ENCODE assay signal across 1 cellular context in genomic region chr1:58782308-58783089, GRCh38.
TF ChIP-seq lines count a peak whose summit lies in the region.

No MANE protein-coding gene starts in this region.

TF ChIP-seq in HepG2, 621 proteins besides CTCF, POLR2A, EP300 and RAD21 (continued from another document and continues in another):
- TF ChIP-seq BRF2 (CRISPR knock-in tag; IDR thresholded peaks at IDR 0.05), result peak; percentile 51; the same call in 1 of the 2 replicates
- peak; percentile 48; the same call in 1 of the 2 replicates for TF ChIP-seq ISL2 (CRISPR knock-in tag; IDR thresholded peaks at IDR 0.05)
- TF ChIP-seq ZSCAN29 (CRISPR knock-in tag; conservative IDR thresholded peaks at IDR 0.05), result peak; percentile 97
- TF ChIP-seq ZNF704 (CRISPR knock-in tag; IDR thresholded peaks at IDR 0.05; ENCODE audit: borderline replicate concordance), result no peak
- 0 out of 2 replicates have a peak, but pooled peaks have one; percentile 27 for TF ChIP-seq MTF1 (CRISPR knock-in tag; IDR thresholded peaks at IDR 0.05)
- peak; percentile 66; the same call in 1 of the 2 replicates for TF ChIP-seq TMF1 (CRISPR knock-in tag; IDR thresholded peaks at IDR 0.05; ENCODE audit: low read depth)
- TF ChIP-seq ARNTL (CRISPR knock-in tag; IDR thresholded peaks at IDR 0.05), result no peak
- TF ChIP-seq ZNF879 (CRISPR knock-in tag; IDR thresholded peaks at IDR 0.05), result no peak
- TF ChIP-seq ZNF580 (CRISPR knock-in tag; IDR thresholded peaks at IDR 0.05; ENCODE audit: borderline replicate concordance, low read depth), result 0 out of 2 replicates have a peak, but pooled peaks have one; percentile 27
- no peak for TF ChIP-seq PBX2 (CRISPR knock-in tag; IDR thresholded peaks at IDR 0.05)
- 0 out of 2 replicates have a peak, but pooled peaks have one; percentile 11 for TF ChIP-seq GTF3A (CRISPR knock-in tag; conservative IDR thresholded peaks at IDR 0.05)
- peak; percentile 82; the same call in 1 of the 2 replicates for TF ChIP-seq KDM5B (CRISPR knock-in tag; IDR thresholded peaks at IDR 0.05; ENCODE audit: borderline replicate concordance)
- TF ChIP-seq BATF2 (CRISPR knock-in tag; IDR thresholded peaks at IDR 0.05), result peak; percentile 69; the same call in 1 of the 2 replicates
- TF ChIP-seq RNF2 (conservative IDR thresholded peaks at IDR 0.05; ENCODE audit: low read depth), result 0 out of 2 replicates have a peak, but pooled peaks have one; percentile 37
- peak; percentile 57; the same call in 1 of the 2 replicates for TF ChIP-seq CENPT (CRISPR knock-in tag; IDR thresholded peaks at IDR 0.05; ENCODE audit: low read depth)
- no peak for TF ChIP-seq HIVEP1 (CRISPR knock-in tag; IDR thresholded peaks at IDR 0.05)
- TF ChIP-seq SPEN (CRISPR knock-in tag; IDR thresholded peaks at IDR 0.05; ENCODE audit: low read depth), result peak; percentile 15; the same call in 1 of the 2 replicates
- TF ChIP-seq ZBTB40 (IDR thresholded peaks at IDR 0.05), result no peak
- 0 out of 2 replicates have a peak, but pooled peaks have one; percentile 19 for TF ChIP-seq ZBTB40 (CRISPR knock-in tag; IDR thresholded peaks at IDR 0.05)
- peak; percentile 77 for TF ChIP-seq HES4 (CRISPR knock-in tag; IDR thresholded peaks at IDR 0.05; ENCODE audit: borderline replicate concordance)
- TF ChIP-seq MXD1 (CRISPR knock-in tag; IDR thresholded peaks at IDR 0.05), result peak; percentile 67; the same call in 1 of the 2 replicates
- peak; percentile 51; the same call in 1 of the 2 replicates for TF ChIP-seq REPIN1 (CRISPR knock-in tag; IDR thresholded peaks at IDR 0.05; ENCODE audit: borderline replicate concordance, low read depth)
- TF ChIP-seq ZNF362 (CRISPR knock-in tag; IDR thresholded peaks at IDR 0.05; ENCODE audit: borderline replicate concordance), result 0 out of 2 replicates have a peak, but pooled peaks have one; percentile 10
- peak; percentile 80; the same call in 1 of the 2 replicates for TF ChIP-seq ZNF253 (CRISPR knock-in tag; IDR thresholded peaks at IDR 0.05; ENCODE audit: borderline replicate concordance)
- TF ChIP-seq ZNF431 (CRISPR knock-in tag; IDR thresholded peaks at IDR 0.05; ENCODE audit: borderline replicate concordance, low read depth), result peak; percentile 75
- 0 out of 2 replicates have a peak, but pooled peaks have one; percentile 54 for TF ChIP-seq ZZZ3 (CRISPR knock-in tag; IDR thresholded peaks at IDR 0.05; ENCODE audit: borderline replicate concordance)
- peak; percentile 86 for TF ChIP-seq AGO2 (optimal IDR thresholded peaks at IDR 0.05; ENCODE audit: low read depth, low read length)
- peak; percentile 61; the same call in 1 of the 2 replicates for TF ChIP-seq ZNF232 (CRISPR knock-in tag; IDR thresholded peaks at IDR 0.05; ENCODE audit: borderline replicate concordance)
- TF ChIP-seq ZNF589 (CRISPR knock-in tag; conservative IDR thresholded peaks at IDR 0.05), result no peak
- peak; percentile 68 for TF ChIP-seq SAP130 (CRISPR knock-in tag; IDR thresholded peaks at IDR 0.05; ENCODE audit: low read depth)
- TF ChIP-seq RARG (CRISPR knock-in tag; IDR thresholded peaks at IDR 0.05; ENCODE audit: low read depth), result no peak
- TF ChIP-seq ZNF768 (CRISPR knock-in tag; IDR thresholded peaks at IDR 0.05), result peak; percentile 68; the same call in 1 of the 2 replicates
- TF ChIP-seq CREB3 (CRISPR knock-in tag; IDR thresholded peaks at IDR 0.05), result 0 out of 2 replicates have a peak, but pooled peaks have one; percentile 40
- 0 out of 2 replicates have a peak, but pooled peaks have one; percentile 16 for TF ChIP-seq HNRNPL (IDR thresholded peaks at IDR 0.05; ENCODE audit: low read depth, low read length)
- peak; percentile 76; the same call in 1 of the 2 replicates for TF ChIP-seq ZNF343 (CRISPR knock-in tag; IDR thresholded peaks at IDR 0.05)
- TF ChIP-seq HNRNPK (IDR thresholded peaks at IDR 0.05; ENCODE audit: low read depth, low read length, poor library complexity, severe bottlenecking), result no peak
- 0 out of 2 replicates have a peak, but pooled peaks have one; percentile 21 for TF ChIP-seq MAFG (CRISPR knock-in tag; IDR thresholded peaks at IDR 0.05)
- TF ChIP-seq SRF (IDR thresholded peaks at IDR 0.05; ENCODE audit: low read depth, low read length), result no peak
- peak; percentile 81 for TF ChIP-seq ZNF777 (CRISPR knock-in tag; IDR thresholded peaks at IDR 0.05)
- 0 out of 2 replicates have a peak, but pooled peaks have one; percentile 19 for TF ChIP-seq ZNF678 (CRISPR knock-in tag; IDR thresholded peaks at IDR 0.05)
- peak; percentile 80; the same call in 1 of the 2 replicates for TF ChIP-seq ZSCAN21 (CRISPR knock-in tag; IDR thresholded peaks at IDR 0.05; ENCODE audit: borderline replicate concordance)
- peak; percentile 14 for TF ChIP-seq ZNF883 (CRISPR knock-in tag; IDR thresholded peaks at IDR 0.05; ENCODE audit: not compliant biosample characterization)
- TF ChIP-seq ZBTB7A (CRISPR knock-in tag; IDR thresholded peaks at IDR 0.05), result peak; percentile 50; the same call in 1 of the 2 replicates
- no peak for TF ChIP-seq SOX6 (IDR thresholded peaks at IDR 0.05)
- TF ChIP-seq SOX6 (CRISPR knock-in tag; IDR thresholded peaks at IDR 0.05), result no peak; the same call in 1 of the 2 replicates
- TF ChIP-seq IRX3 (CRISPR knock-in tag; IDR thresholded peaks at IDR 0.05; ENCODE audit: borderline replicate concordance, low read depth), result 0 out of 2 replicates have a peak, but pooled peaks have one; percentile 17
